In the genomic region with DNA sequence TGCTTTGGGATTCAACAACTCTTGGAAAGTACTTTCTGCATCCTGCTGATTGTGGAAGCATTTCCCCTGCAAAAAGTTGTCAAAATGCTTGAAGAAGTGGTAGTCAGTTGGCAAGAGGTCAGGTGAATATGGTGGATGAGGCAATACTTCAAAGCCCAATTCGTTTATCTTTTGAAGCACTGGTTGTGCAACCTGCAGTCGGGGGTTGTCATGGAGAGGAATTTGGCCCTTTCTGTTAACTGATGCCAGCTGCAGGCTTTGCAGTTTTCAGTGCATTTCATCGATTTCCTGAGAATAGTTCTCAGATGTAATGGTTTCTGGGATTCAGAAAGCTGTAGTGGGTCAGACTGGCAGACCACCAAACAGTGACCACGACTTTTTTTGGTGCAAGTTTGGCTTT, we compare ENCODE assay signal across 25 cellular contexts. TPM values are rescaled to one million over a fixed set of nuclear protein-coding genes. Genes with fewer than 3 reads are reported as not detected.
DNase-seq lines count a peak whose midpoint lies in the region; ATAC-seq and TF ChIP-seq lines count a peak whose summit lies in the region.
"Had no signal": no experiment of that assay in that cellular context is flagged by ENCODE, and none has a peak within 500 bp of the region (broad histone marks: within the 10 kb centered on the region; RNA-seq: fewer than 3 reads in every experiment).

No MANE protein-coding gene starts in this region.

- H3K4me1 Mint-ChIP-seq in endodermal cell, result peaks cover 18% of the 10 kb centered on the region
- H3K4me1 Mint-ChIP-seq: activated B cell treated with CpG ODN at 0.5 μM for 24 hours; naive B cell; stimulated activated naive B cell treated with anti-CD40 and anti-IgM and Interleukin-4, amounts not matched to agents 10 μg/mL and 1 μg/mL and 100 μg/mL, for 72 hours had no signal

- H3K27ac ChIP-seq in endodermal cell (ENCODE audit: low read depth, low read length), result no peak overlapping the region
- H3K27ac ChIP-seq: ascending aorta, C4-2B, ovary, testis had no signal

- no peaks in the 10 kb centered on the region for H3K36me3 Mint-ChIP-seq in endodermal cell (ENCODE audit: low read depth)
- H3K36me3 Mint-ChIP-seq: naive B cell; stimulated activated naive B cell treated with anti-CD40 and anti-IgM and Interleukin-4, amounts not matched to agents 10 μg/mL and 1 μg/mL and 100 μg/mL, for 72 hours had no signal

- H3K9me3 Mint-ChIP-seq in endodermal cell, result no peaks in the 10 kb centered on the region
- H3K9me3 Mint-ChIP-seq: activated B cell treated with CpG ODN at 0.5 μM for 24 hours; activated CD8-positive, alpha-beta T cell treated with anti-CD3 and anti-CD28 coated beads for 36 hours; effector memory CD8-positive, alpha-beta T cell; naive B cell had no signal

- H3K4me1 ChIP-seq in endodermal cell (ENCODE audit: control insufficient read depth, insufficient read depth, low read length), result no peaks in the 10 kb centered on the region
- H3K4me1 ChIP-seq: ascending aorta, testis had no signal

- H3K9me3 ChIP-seq in endodermal cell (ENCODE audit: control insufficient read depth, low read length), result no peaks in the 10 kb centered on the region
- H3K9me3 ChIP-seq: ascending aorta, ovary, testis had no signal

- no peaks in the 10 kb centered on the region for H3K36me3 ChIP-seq in endodermal cell (ENCODE audit: control insufficient read depth, insufficient read depth, low read length)
- H3K36me3 ChIP-seq: ascending aorta, ovary had no signal

- H3K27me3 ChIP-seq in endodermal cell (ENCODE audit: control insufficient read depth, insufficient read depth, low read length, poor library complexity, severe bottlenecking), result peaks cover 9% of the 10 kb centered on the region
- H3K27me3 ChIP-seq: ascending aorta, ovary, testis had no signal

- WGBS in endodermal cell (ENCODE audit: insufficient coverage in 1 of 2, insufficient read length in 1 of 2), 2 experiments, result 83 to 87% methylated on average over 1 to 4 of the region's 4 CpGs

- H3K9ac ChIP-seq in endodermal cell (ENCODE audit: extremely low read depth, low read length, poor library complexity, severe bottlenecking), result no peak overlapping the region

- H3K27me3 Mint-ChIP-seq in endodermal cell (ENCODE audit: insufficient read depth), result peaks cover 46% of the 10 kb centered on the region
- H3K27me3 Mint-ChIP-seq: activated CD8-positive, alpha-beta T cell treated with anti-CD3 and anti-CD28 coated beads for 36 hours had no signal

- no peak overlapping the region for H3K4me3 ChIP-seq in endodermal cell (ENCODE audit: low read length)
- H3K4me3 ChIP-seq: ascending aorta, ovary, testis had no signal

- peak; percentile 7 for DNase-seq in EH (ENCODE audit: low read depth)
- DNase-seq in NCI-H226, result peak; percentile 72
- DNase-seq in endodermal cell, result peak; percentile 32
- DNase-seq in left lobe of liver (ENCODE audit: low spot score), result peak; percentile 85
- no peak for DNase-seq in A172 (ENCODE audit: low spot score)
- DNase-seq: activated B cell treated with CpG ODN at 0.5 μM for 24 hours; activated CD8-positive, alpha-beta T cell treated with anti-CD3 and anti-CD28 coated beads for 36 hours; effector memory CD8-positive, alpha-beta T cell; HFFc6; mesenchymal stem cell; naive B cell; NCI-H1092 treated with DMSO at 0.1 percent for 48 hours; NCI-H2081 treated with DMSO at 0.1 percent for 48 hours; NCI-H510A; ovary; stimulated activated CD4-positive, alpha-beta T cell treated with anti-CD3 and anti-CD28 coated beads, Interleukin-1b, Interleukin-23, amount 100 ng/mL, for 48 hours; stimulated activated naive B cell treated with anti-CD40 and anti-IgM and Interleukin-4, amounts not matched to agents 10 μg/mL and 1 μg/mL and 100 μg/mL, for 72 hours; testis had no signal

- no peak overlapping the region for H3K27ac Mint-ChIP-seq in endodermal cell
- H3K27ac Mint-ChIP-seq: activated B cell treated with CpG ODN at 0.5 μM for 24 hours; activated CD8-positive, alpha-beta T cell treated with anti-CD3 and anti-CD28 coated beads for 36 hours; effector memory CD8-positive, alpha-beta T cell; HFFc6; naive B cell; stimulated activated naive B cell treated with anti-CD40 and anti-IgM and Interleukin-4, amounts not matched to agents 10 μg/mL and 1 μg/mL and 100 μg/mL, for 72 hours had no signal

- peak; percentile 87 for ATAC-seq in left lobe of liver
- no peak for ATAC-seq in GM21717 (IDR thresholded peaks at IDR 0.05; ENCODE audit: unreplicated experiment)
- ATAC-seq in GM18909 (IDR thresholded peaks at IDR 0.05; ENCODE audit: poor library complexity, unreplicated experiment), result no peak
- ATAC-seq in GM19324 (IDR thresholded peaks at IDR 0.05; ENCODE audit: low FRiP score, unreplicated experiment), result no peak
- ATAC-seq: activated CD8-positive, alpha-beta T cell treated with anti-CD3 and anti-CD28 coated beads for 36 hours; effector memory CD8-positive, alpha-beta T cell; SK-N-SH treated with all-trans-retinoic acid at 6 μM for 48 hours; stimulated activated naive B cell treated with anti-CD40 and anti-IgM and Interleukin-4, amounts not matched to agents 10 μg/mL and 1 μg/mL and 100 μg/mL, for 72 hours had no signal

- no peak for TF ChIP-seq CTCF in endodermal cell (conservative IDR thresholded peaks at IDR 0.05)

- no peak overlapping the region for H3K4me3 Mint-ChIP-seq in endodermal cell
- H3K4me3 Mint-ChIP-seq: activated B cell treated with CpG ODN at 0.5 μM for 24 hours; activated CD8-positive, alpha-beta T cell treated with anti-CD3 and anti-CD28 coated beads for 36 hours; effector memory CD8-positive, alpha-beta T cell; HFFc6; naive B cell; stimulated activated naive B cell treated with anti-CD40 and anti-IgM and Interleukin-4, amounts not matched to agents 10 μg/mL and 1 μg/mL and 100 μg/mL, for 72 hours had no signal

RNA-seq across cellular contexts. Expression of a gene that starts 47.6 kb away (rescaled TPM):
- total RNA-seq in endodermal cell (1 to 10 TPM; 1.4 to 1.6 TPM), left lobe of liver (1.1 TPM)
- polyA plus RNA-seq in endodermal cell (2013, experiment 1 of 2), result 2.2 TPM
- 1.9 TPM for polyA plus RNA-seq in endodermal cell (2013, experiment 2 of 2)
- not detected in 2 replicates for total RNA-seq in A172 (2014; rRNA removed; shearing (Covaris generic))
- total RNA-seq: activated B cell treated with CpG ODN at 0.5 μM for 24 hours; activated CD8-positive, alpha-beta T cell treated with anti-CD3 and anti-CD28 coated beads for 36 hours; G401 had no signal
